In genomic region chr13:53499551-53499950, GRCh38 we compare ENCODE assay signal across 20 cellular contexts.
"Had no signal": no experiment of that assay in that cellular context is flagged by ENCODE, and none has a peak within 500 bp of the region (broad histone marks: within the 10 kb centered on the region; RNA-seq: fewer than 3 reads in every experiment).

No MANE protein-coding gene starts in this region.

- H3K27ac ChIP-seq: adrenal gland, breast epithelium, neutrophil, parathyroid adenoma, right lobe of liver, thoracic aorta, upper lobe of left lung had no signal

- ATAC-seq: activated naive CD4-positive, alpha-beta T cell treated with anti-CD3 and anti-CD28 coated beads, Interleukin-2, amount 50 U/mL, for 72 hours; left lobe of liver; natural killer cell; right lobe of liver had no signal

- H3K9me3 ChIP-seq: breast epithelium, neutrophil, right lobe of liver, thoracic aorta, upper lobe of left lung had no signal

- H3K4me3 ChIP-seq: adrenal gland, breast epithelium, lung, right lobe of liver, thoracic aorta, upper lobe of left lung had no signal

- H3K36me3 ChIP-seq: adrenal gland, breast epithelium, neutrophil, right lobe of liver, thoracic aorta, upper lobe of left lung had no signal

- DNase-seq: activated CD4-positive, alpha-beta T cell treated with anti-CD3 and anti-CD28 coated beads, Interleukin-2, amount 50 U/mL, for 48 hours; activated gamma-delta T cell treated with Interleukin-2 at 50 U/mL for 16 hours; activated T-cell treated with anti-CD3 and anti-CD28 coated beads for 4 hours; adrenal gland; cortex of kidney; effector CD4-positive, alpha-beta T cell; hypothalamus; natural killer cell; right lobe of liver; small intestine; stimulated activated CD4-positive, alpha-beta T cell treated with anti-CD3 and anti-CD28 coated beads, Interleukin-15, amount 100 ng/mL, for 24 hours; stimulated activated CD4-positive, alpha-beta T cell treated with anti-CD3 and anti-CD28 coated beads, Interleukin-4, amount 100 ng/mL, for 1 hour; upper lobe of left lung had no signal

- H3K9ac ChIP-seq: parathyroid adenoma had no signal

- H3K27me3 ChIP-seq: adrenal gland, breast epithelium, neutrophil, right lobe of liver, upper lobe of left lung had no signal

- H3K4me1 ChIP-seq: adrenal gland, breast epithelium, parathyroid adenoma, right lobe of liver, upper lobe of left lung had no signal

- H3K79me2 ChIP-seq: parathyroid adenoma had no signal

- H2AFZ ChIP-seq: parathyroid adenoma had no signal
